ENCODE assay signal across 9 cellular contexts in the genomic region with DNA sequence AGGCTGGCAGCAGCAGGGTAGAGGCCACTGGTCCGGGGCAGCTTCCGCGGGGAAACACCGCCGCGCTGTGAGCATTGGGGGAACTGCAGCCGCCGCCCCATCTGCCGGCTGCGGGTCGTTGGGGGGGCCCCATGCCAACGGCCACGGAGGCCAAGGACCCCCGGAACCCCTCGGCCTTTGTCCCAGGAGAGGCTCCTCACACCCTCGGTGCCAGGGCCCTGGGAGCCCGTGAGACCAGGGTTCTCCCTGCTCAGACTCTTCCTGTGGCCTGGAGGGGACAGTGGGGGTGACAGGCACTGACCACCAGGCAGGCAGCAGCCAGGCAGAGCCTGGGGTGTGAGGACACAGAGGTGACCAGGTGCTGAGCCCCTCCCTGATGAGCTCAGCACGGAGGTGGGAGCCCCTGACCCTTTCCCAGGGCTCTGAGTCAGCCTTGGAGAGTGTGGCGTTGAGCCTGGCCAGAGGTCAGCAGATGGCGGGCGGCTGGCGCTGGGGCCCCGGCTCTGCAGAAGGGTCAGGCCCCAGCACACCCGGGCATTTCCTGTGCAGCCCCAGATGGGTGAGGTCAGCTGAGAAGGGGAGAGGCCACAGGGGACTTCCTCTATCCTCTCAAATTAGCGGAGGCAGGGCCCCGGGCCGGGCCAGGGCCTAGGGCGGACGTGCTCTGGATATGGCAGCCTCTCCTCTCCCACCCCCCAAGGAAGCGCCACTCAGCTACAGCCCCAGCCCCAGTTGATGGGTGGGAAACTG.
A peak's percentile ranks its signal among the peaks of the same experiment; 100 is the strongest.
DNase-seq lines count a peak whose midpoint lies in the region; ATAC-seq and TF ChIP-seq lines count a peak whose summit lies in the region.
"Had no signal": no experiment of that assay in that cellular context is flagged by ENCODE, and none has a peak within 500 bp of the region (broad histone marks: within the 10 kb centered on the region; RNA-seq: fewer than 3 reads in every experiment).

No MANE protein-coding gene starts in this region.

- peak overlapping the region; percentile 73 for H3K4me3 Mint-ChIP-seq in dendritic cell treated with granulocyte-macrophage colony-stimulating factor and Interleukin-4, amounts not matched to agents 40 ng/mL and 50 ng/mL, for 4 days
- H3K4me3 Mint-ChIP-seq in memory B cell = no peak overlapping the region
- H3K4me3 Mint-ChIP-seq: activated naive CD4-positive, alpha-beta T cell treated with anti-CD3 and anti-CD28 coated beads, Interleukin-2, amount 50 U/mL, for 24 hours had no signal

- no peaks in the 10 kb centered on the region for H4K20me1 ChIP-seq in KMS-11 (ENCODE audit: insufficient read depth)

- no peak overlapping the region for H3K4me3 ChIP-seq in KMS-11 (IDR thresholded peaks at IDR 0.05; ENCODE audit: insufficient read depth, low read depth, low read length)

- peaks cover 8% of the 10 kb centered on the region for H3K9me3 Mint-ChIP-seq in dendritic cell treated with granulocyte-macrophage colony-stimulating factor and Interleukin-4, amounts not matched to agents 40 ng/mL and 50 ng/mL, for 4 days
- no peaks in the 10 kb centered on the region for H3K9me3 Mint-ChIP-seq in memory B cell
- H3K9me3 Mint-ChIP-seq: activated naive CD4-positive, alpha-beta T cell treated with anti-CD3 and anti-CD28 coated beads, Interleukin-2, amount 50 U/mL, for 24 hours had no signal

- H3K36me3 ChIP-seq in KMS-11 (ENCODE audit: insufficient read depth) = no peaks in the 10 kb centered on the region

- peak overlapping the region; percentile 34; the same call in 1 of the 2 replicates for H2AFZ ChIP-seq in KMS-11 (ENCODE audit: low read depth)

- H3K4me2 ChIP-seq in KMS-11 = peak overlapping the region; percentile 39; the same call in 1 of the 2 replicates

- peaks cover 60% of the 10 kb centered on the region for H3K4me1 Mint-ChIP-seq in dendritic cell treated with granulocyte-macrophage colony-stimulating factor and Interleukin-4, amounts not matched to agents 40 ng/mL and 50 ng/mL, for 4 days (ENCODE audit: low read depth)
- peaks cover 6% of the 10 kb centered on the region for H3K4me1 Mint-ChIP-seq in memory B cell
- H3K4me1 Mint-ChIP-seq: activated naive CD4-positive, alpha-beta T cell treated with anti-CD3 and anti-CD28 coated beads, Interleukin-2, amount 50 U/mL, for 24 hours had no signal

- H3K9ac ChIP-seq in KMS-11 = no peak overlapping the region

- intact Hi-C loops in dendritic cell treated with granulocyte-macrophage colony-stimulating factor and Interleukin-4, amounts not matched to agents 40 ng/mL and 50 ng/mL, for 4 days (cut with micrococcal nuclease) = no loop called here

- H3K27ac ChIP-seq in KMS-11 = no peak overlapping the region

- peaks cover 4% of the 10 kb centered on the region for H3K4me1 ChIP-seq in KMS-11 (ENCODE audit: low read depth, poor library complexity, severe bottlenecking)

- H3K27me3 Mint-ChIP-seq in dendritic cell treated with granulocyte-macrophage colony-stimulating factor and Interleukin-4, amounts not matched to agents 40 ng/mL and 50 ng/mL, for 4 days = peaks cover 27% of the 10 kb centered on the region
- H3K27me3 Mint-ChIP-seq in memory B cell = peaks cover 9% of the 10 kb centered on the region

- no peaks in the 10 kb centered on the region for H3K79me2 ChIP-seq in KMS-11 (ENCODE audit: insufficient read depth, low read depth)

- TF ChIP-seq CTCF in KMS-11 (conservative IDR thresholded peaks at IDR 0.05; ENCODE audit: low read depth, low read length) = peak; percentile 86

- H3K36me3 Mint-ChIP-seq in dendritic cell treated with granulocyte-macrophage colony-stimulating factor and Interleukin-4, amounts not matched to agents 40 ng/mL and 50 ng/mL, for 4 days (ENCODE audit: low read depth) = no peaks in the 10 kb centered on the region
- H3K36me3 Mint-ChIP-seq in memory B cell = no peaks in the 10 kb centered on the region
- H3K36me3 Mint-ChIP-seq: activated naive CD4-positive, alpha-beta T cell treated with anti-CD3 and anti-CD28 coated beads, Interleukin-2, amount 50 U/mL, for 24 hours had no signal

- ATAC-seq in memory B cell (ENCODE audit: low read depth) = peak; percentile 98

- peak overlapping the region; percentile 94 for H3K27ac Mint-ChIP-seq in dendritic cell treated with granulocyte-macrophage colony-stimulating factor and Interleukin-4, amounts not matched to agents 40 ng/mL and 50 ng/mL, for 4 days
- H3K27ac Mint-ChIP-seq in memory B cell = no peak overlapping the region
- H3K27ac Mint-ChIP-seq: activated naive CD4-positive, alpha-beta T cell treated with anti-CD3 and anti-CD28 coated beads, Interleukin-2, amount 50 U/mL, for 24 hours had no signal

- DNase-seq in GDM1 (lab: John Stamatoyannopoulos, UW) (peak; percentile 64), memory B cell (ENCODE audit: low spot score in 2 of 2) (peak; percentile 74 to 84), NCI-H526 treated with DMSO at 0.1 percent for 48 hours (lab: John Stamatoyannopoulos, UW) (no peak), NCI-H2227 (lab: John Stamatoyannopoulos, UW; ENCODE audit: unreplicated experiment) (no peak)
- peak; percentile 63 to 80 for DNase-seq in activated CD4-positive, alpha-beta T cell treated with anti-CD3 and anti-CD28 coated beads for 4 hours
- peak; percentile 43 for DNase-seq in stimulated activated CD8-positive, alpha-beta memory T cell treated with anti-CD3 and anti-CD28 coated beads, Interleukin-15, amount 100 ng/mL, for 24 hours (ENCODE audit: low read depth)

- H3K27me3 ChIP-seq in KMS-11 (ENCODE audit: insufficient read depth, low read depth) = peaks cover 96% of the 10 kb centered on the region

Comparison
In these comparisons a context has a peak if more than half of its experiments do, and no peak if none do; other contexts are left out.
1. DNase-seq: peak in GDM1 (single experiment), activated CD4-positive, alpha-beta T cell treated with anti-CD3 and anti-CD28 coated beads for 4 hours (2 of 2), memory B cell (2 of 2) and stimulated activated CD8-positive, alpha-beta memory T cell treated with anti-CD3 and anti-CD28 coated beads, Interleukin-15, amount 100 ng/mL, for 24 hours (single experiment); none in NCI-H526 treated with DMSO at 0.1 percent for 48 hours (single experiment) and NCI-H2227 (single experiment).